In the genomic region with DNA sequence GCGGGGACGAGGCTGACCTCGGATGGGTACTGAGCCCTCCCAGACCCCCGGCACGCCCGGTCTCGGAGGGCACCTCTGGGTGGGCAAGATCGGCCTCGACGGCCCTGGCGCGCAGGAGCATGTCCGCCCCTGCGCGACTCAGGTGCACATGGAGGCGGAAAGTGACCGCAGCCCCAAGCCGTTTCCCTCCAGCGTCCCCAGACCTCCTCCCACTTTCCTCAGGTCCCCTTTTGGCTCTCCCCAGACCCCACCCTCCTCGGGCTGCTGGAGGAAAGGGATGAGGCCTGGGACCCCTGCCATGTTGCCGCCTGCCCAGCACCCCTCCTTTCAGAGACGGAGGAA, we compare ENCODE assay signal across 8 cellular contexts. TPM values are rescaled to one million over a fixed set of nuclear protein-coding genes. Genes with fewer than 3 reads are reported as not detected.
A peak's percentile ranks its signal among the peaks of the same experiment; 100 is the strongest.
DNase-seq lines count a peak whose midpoint lies in the region; ATAC-seq and TF ChIP-seq lines count a peak whose summit lies in the region.

No MANE protein-coding gene starts in this region.

- no peak for DNase-seq in activated T-cell treated with anti-CD3 and anti-CD28 coated beads, Interleukin-2, amount 50 U/mL, for 72 hours
- DNase-seq in activated T-cell treated with anti-CD3 and anti-CD28 coated beads, Interleukin-2, amount 50 U/mL, for 1 hour, result no peak
- DNase-seq in brain microvascular endothelial cell (no peak), lower lobe of right lung (no peak), tibial nerve (ENCODE audit: low spot score in 2 of 2) (no peak), superior temporal gyrus (ENCODE audit: extremely low spot score) (no peak), hepatic stellate cell (ENCODE audit: low spot score) (no peak)

- H3K9me3 ChIP-seq in lower lobe of right lung (no peaks in the 10 kb centered on the region), tibial nerve (no peaks in the 10 kb centered on the region)

- TF ChIP-seq CTCF in brain microvascular endothelial cell (IDR thresholded peaks at IDR 0.05; ENCODE audit: low read depth, low read length, missing control alignments), result no peak
- TF ChIP-seq CTCF in lower lobe of right lung (IDR thresholded peaks at IDR 0.05), result no peak
- no peak for TF ChIP-seq CTCF in tibial nerve (IDR thresholded peaks at IDR 0.05)

- in situ Hi-C loops in brain microvascular endothelial cell (cut with HindIII; ENCODE audit: low pct_ligation_motif_present, low sequenced_read_pairs), result no loop called here

- peak overlapping the region; percentile 60 to 67 for H3K4me3 Mint-ChIP-seq in activated T-cell treated with anti-CD3 and anti-CD28 coated beads, Interleukin-2, amount 50 U/mL, for 72 hours

- intact Hi-C loops in lower lobe of right lung (cut with DNase I), result no loop called here

- TF ChIP-seq EP300 in tibial nerve (IDR thresholded peaks at IDR 0.05), result no peak

- no peak overlapping the region for H3K27ac Mint-ChIP-seq in activated T-cell treated with anti-CD3 and anti-CD28 coated beads, Interleukin-2, amount 50 U/mL, for 72 hours

- WGBS in tibial nerve, 2 donors, result 8 to 15% methylated on average over 7 to 21 of the region's 22 CpGs

- ATAC-seq in activated T-cell treated with anti-CD3 and anti-CD28 coated beads, Interleukin-2, amount 50 U/mL, for 72 hours (replicated peaks in 1 of 2), result no peak
- ATAC-seq in lower lobe of right lung, result no peak
- ATAC-seq in GM18861 (IDR thresholded peaks at IDR 0.05; ENCODE audit: unreplicated experiment), result no peak

- H3K4me1 ChIP-seq in lower lobe of right lung (peaks cover 44% of the 10 kb centered on the region), tibial nerve (peaks cover 0 to 24% (median 18%) of the 10 kb centered on the region in 4 donors)

- H3K4me3 ChIP-seq in brain microvascular endothelial cell (ENCODE audit: low read depth, low read length) (peak overlapping the region; percentile 34), lower lobe of right lung (peak overlapping the region; percentile 47), tibial nerve (peak overlapping the region; percentile 15 to 43 (median 35))

- peaks cover under 1% of the 10 kb centered on the region for H3K27me3 Mint-ChIP-seq in activated T-cell treated with anti-CD3 and anti-CD28 coated beads, Interleukin-2, amount 50 U/mL, for 72 hours (ENCODE audit: low read depth)

- no peaks in the 10 kb centered on the region for H3K9me3 Mint-ChIP-seq in activated T-cell treated with anti-CD3 and anti-CD28 coated beads, Interleukin-2, amount 50 U/mL, for 72 hours

- H3K4me1 Mint-ChIP-seq in activated T-cell treated with anti-CD3 and anti-CD28 coated beads, Interleukin-2, amount 50 U/mL, for 72 hours (ENCODE audit: low read depth), result peaks cover 34% of the 10 kb centered on the region

- peaks cover 2% of the 10 kb centered on the region for H3K36me3 ChIP-seq in brain microvascular endothelial cell (replicated peaks)
- H3K36me3 ChIP-seq in lower lobe of right lung, result peaks cover 2% of the 10 kb centered on the region
- H3K36me3 ChIP-seq in tibial nerve, result peaks cover 0 to 3% (median 0%) of the 10 kb centered on the region in 3 donors

- H3K27me3 ChIP-seq in brain microvascular endothelial cell (replicated peaks) (no peaks in the 10 kb centered on the region), lower lobe of right lung (ENCODE audit: low read depth) (peaks cover 7% of the 10 kb centered on the region), tibial nerve (peaks cover 0 to 35% of the 10 kb centered on the region in 2 donors)

- peaks cover 0 to under 1% of the 10 kb centered on the region in 2 donors for H3K36me3 Mint-ChIP-seq in activated T-cell treated with anti-CD3 and anti-CD28 coated beads, Interleukin-2, amount 50 U/mL, for 72 hours (ENCODE audit: insufficient read depth in 2 of 2)

- TF ChIP-seq POLR2A in tibial nerve (IDR thresholded peaks at IDR 0.05), result no peak

- H3K27ac ChIP-seq in brain microvascular endothelial cell (no peak overlapping the region), lower lobe of right lung (peak overlapping the region; percentile 60), tibial nerve (peak overlapping the region in 2 of 4 donors; percentile 22 to 42)

RNA-seq across cellular contexts. Expression of a gene that starts 10.0 kb away (rescaled TPM):
- 1,000 to 10,000 TPM; 2,889 to 2,909 TPM for total RNA-seq in activated T-cell treated with anti-CD3 and anti-CD28 coated beads, Interleukin-2, amount 50 U/mL, for 72 hours
- total RNA-seq in lower lobe of right lung (1,465 TPM), tibial nerve (1,000 to 10,000 TPM; 2,381 to 3,486 (median 2,809) TPM)

RNA-seq across cellular contexts. Expression of a gene that starts 12.6 kb away (rescaled TPM):
- 10 to 100 TPM; 10.5 to 15.3 TPM for total RNA-seq in activated T-cell treated with anti-CD3 and anti-CD28 coated beads, Interleukin-2, amount 50 U/mL, for 72 hours
- total RNA-seq in lower lobe of right lung (21.3 TPM), tibial nerve (10 to 100 TPM in 3 of 4 donors, 1 to 10 TPM in 1; 7.1 to 20.3 (median 15.0) TPM)

RNA-seq across cellular contexts. Expression of a gene that starts 15.7 kb away (rescaled TPM):
- total RNA-seq in activated T-cell treated with anti-CD3 and anti-CD28 coated beads, Interleukin-2, amount 50 U/mL, for 72 hours, result under 1 TPM in 1 of 2 donors, not detected in 1; 0.07 TPM
- 0.30 TPM for total RNA-seq in lower lobe of right lung
- total RNA-seq in tibial nerve, result under 1 TPM in 2 of 4 donors, not detected in 2; 0.20 to 0.30 TPM

RNA-seq across cellular contexts. Expression of a gene that starts 44.1 kb away (rescaled TPM):
- under 1 TPM; 0.12 to 0.16 TPM for total RNA-seq in activated T-cell treated with anti-CD3 and anti-CD28 coated beads, Interleukin-2, amount 50 U/mL, for 72 hours
- total RNA-seq in lower lobe of right lung (not detected), tibial nerve (not detected)

RNA-seq across cellular contexts. Expression of a gene that starts 58.6 kb away (rescaled TPM):
- 1 to 10 TPM; 3.0 to 5.6 TPM for total RNA-seq in activated T-cell treated with anti-CD3 and anti-CD28 coated beads, Interleukin-2, amount 50 U/mL, for 72 hours
- total RNA-seq in lower lobe of right lung (19.5 TPM), tibial nerve (10 to 100 TPM; 34.1 to 95.1 (median 42.4) TPM)
